Comparison of ENCODE assay signal across 8 cellular contexts in the genomic region with DNA sequence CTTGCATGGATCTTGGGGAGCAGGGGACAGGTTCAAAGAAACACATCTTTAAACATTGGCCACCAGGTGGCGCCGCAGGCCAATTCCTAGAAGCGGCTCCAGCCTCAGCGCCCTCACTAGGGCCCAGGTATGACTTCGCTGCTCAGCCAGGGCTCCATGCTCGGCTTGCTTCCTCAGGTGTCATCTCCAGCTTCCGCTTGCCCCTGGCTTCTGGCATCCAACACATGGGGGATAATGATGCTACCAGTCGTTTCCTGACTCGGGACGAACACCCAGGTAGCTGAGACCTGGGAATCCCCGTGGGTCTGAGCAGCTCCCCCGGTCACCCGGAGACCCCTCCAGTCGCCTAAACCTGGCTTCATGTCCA. TPM values are rescaled to one million over a fixed set of nuclear protein-coding genes. Genes with fewer than 3 reads are reported as not detected.
DNase-seq lines count a peak whose midpoint lies in the region; ATAC-seq, FAIRE-seq and TF ChIP-seq lines count a peak whose summit lies in the region.

No MANE protein-coding gene starts in this region.

- H4K20me1 ChIP-seq in hepatocyte (ENCODE audit: insufficient read depth, poor library complexity, severe bottlenecking), result no peaks in the 10 kb centered on the region

- DNase-seq in BJ (ENCODE audit: low read depth) (no peak), NCI-H187 (lab: John Stamatoyannopoulos, UW) (peak; percentile 90 to 96), T1000 (lab: John Stamatoyannopoulos, UW) (peak; percentile 50), anterior cingulate cortex (lab: John Stamatoyannopoulos, UW) (peak in 55 of 58 donors; percentile 21 to 90 (median 63)), hepatocyte (ENCODE audit: low spot score) (peak; percentile 95), small intestine (peak; percentile 88)

- CTCF ChIA-PET in BJ (lab: Yijun Ruan, JAX), result interaction anchor here (0.6 to 27.9 kb wide), 16 partner anchors 9 to 268 kb away, joined by 3 to 983 read pairs (median 6); a partner anchor contains a TSS

- H3K27me3 ChIP-seq in BJ (ENCODE audit: control insufficient read depth, insufficient read depth, low read length) (no peaks in the 10 kb centered on the region), hepatocyte (no peaks in the 10 kb centered on the region), small intestine (ENCODE audit: control insufficient read depth in 2 of 2, insufficient read depth in 2 of 2, low read length in 2 of 2) (no peaks in the 10 kb centered on the region)

- TF ChIP-seq CTCF in BJ (IDR thresholded peaks at IDR 0.05; ENCODE audit: insufficient read depth, low read depth, low read length) (peak; percentile 72), hepatocyte (IDR thresholded peaks at IDR 0.05; ENCODE audit: poor library complexity) (peak; percentile 85)

- peak; percentile 67 for ATAC-seq in GM21515 (IDR thresholded peaks at IDR 0.05; ENCODE audit: unreplicated experiment)
- no peak for ATAC-seq in HG02840 (IDR thresholded peaks at IDR 0.05; ENCODE audit: low FRiP score, unreplicated experiment)

- 46% methylated on average over 14 of the region's 14 CpGs for WGBS in hepatocyte (ENCODE audit: low lambda C conversion rate, missing lambda C conversion rate)
- WGBS in small intestine, 3 donors, result 37 to 40% (median 39%) methylated on average over 14 of the region's 14 CpGs

- H3K36me3 ChIP-seq in BJ (ENCODE audit: control insufficient read depth, insufficient read depth, low read length) (no peaks in the 10 kb centered on the region; the same call in 1 of the 2 replicates), hepatocyte (replicated peaks; ENCODE audit: insufficient read depth, low read depth) (no peaks in the 10 kb centered on the region), small intestine (ENCODE audit: control insufficient read depth in 2 of 2, insufficient read depth in 2 of 2, low read length in 2 of 2) (no peaks in the 10 kb centered on the region)

- POLR2A ChIA-PET in BJ (lab: Charles Lee), result no interaction called here

- H3K4me2 ChIP-seq in hepatocyte, result no peak overlapping the region

- no peaks in the 10 kb centered on the region for H3K9me2 ChIP-seq in hepatocyte (replicated peaks; ENCODE audit: insufficient read depth)

- peaks cover 90% of the 10 kb centered on the region for H3K79me2 ChIP-seq in hepatocyte

- H3K4me3 ChIP-seq in BJ (ENCODE audit: low read depth, low read length) (no peak overlapping the region), hepatocyte (no peak overlapping the region), small intestine (ENCODE audit: low read depth in 1 of 2, low read length in 2 of 2) (no peak overlapping the region)

- H3K27ac ChIP-seq in hepatocyte (peak overlapping the region; percentile 53), small intestine (ENCODE audit: low read depth in 1 of 2, low read length in 1 of 2) (no peak overlapping the region)

- no peak overlapping the region for H2AFZ ChIP-seq in hepatocyte

- no peak for FAIRE-seq in small intestine (lab: Jason Lieb, UNC)

- H3K9me3 ChIP-seq in hepatocyte (ENCODE audit: low read depth) (no peaks in the 10 kb centered on the region), small intestine (ENCODE audit: control insufficient read depth, low read depth) (no peaks in the 10 kb centered on the region)

- H3K4me1 ChIP-seq in hepatocyte (ENCODE audit: insufficient read depth), result peaks cover 17% of the 10 kb centered on the region
- H3K4me1 ChIP-seq in small intestine (ENCODE audit: control insufficient read depth in 2 of 2, insufficient read depth in 1 of 2, low read depth in 1 of 2, low read length in 1 of 2), result no peaks in the 10 kb centered on the region

RNA-seq across cellular contexts. Expression of a gene that starts 8.5 kb away (rescaled TPM):
- 1.9 TPM in 2 replicates for polyA plus RNA-seq in BJ (2011; rRNA removed)
- polyA minus RNA-seq in BJ (2011; rRNA and poly(A)+ RNA removed), result 1.8 and 2.4 TPM in 2 replicates
- 11.0 and 12.0 TPM in 2 replicates for total RNA-seq in hepatocyte
- polyA plus RNA-seq in hepatocyte, result 9.3 and 10.8 TPM in 2 replicates
- polyA plus RNA-seq in small intestine, result 1 to 10 TPM in 1 of 3 donors, under 1 TPM in 2; under 0.01 to 1.5 (median 0.22) TPM

RNA-seq across cellular contexts. Expression of a gene that starts 23.7 kb away (rescaled TPM):
- polyA plus RNA-seq in BJ (2011; rRNA removed) (537 and 840 TPM in 2 replicates), hepatocyte (345 and 402 TPM in 2 replicates), small intestine (100 to 1,000 TPM in 2 of 3 donors, 10 to 100 TPM in 1; 89.7 to 168 (median 101) TPM)
- polyA minus RNA-seq in BJ (2011; rRNA and poly(A)+ RNA removed), result 412 and 437 TPM in 2 replicates
- total RNA-seq in hepatocyte, result 161 and 208 TPM in 2 replicates

RNA-seq across cellular contexts. Expression of a gene that starts 29.8 kb away (rescaled TPM):
- polyA plus RNA-seq in BJ (2011; rRNA removed) (not detected in 2 replicates), hepatocyte (91.6 and 106 TPM in 2 replicates), small intestine (100 to 1,000 TPM; 140 to 216 (median 140) TPM)
- polyA minus RNA-seq in BJ (2011; rRNA and poly(A)+ RNA removed), result not detected in 2 replicates
- total RNA-seq in hepatocyte, result 71.1 and 77.9 TPM in 2 replicates

RNA-seq across cellular contexts. Expression of a gene that starts 36.2 kb away (rescaled TPM):
- polyA plus RNA-seq in BJ (2011; rRNA removed) (60.0 and 77.4 TPM in 2 replicates), hepatocyte (142 and 165 TPM in 2 replicates), small intestine (100 to 1,000 TPM; 132 to 226 (median 165) TPM)
- polyA minus RNA-seq in BJ (2011; rRNA and poly(A)+ RNA removed), result 23.9 and 33.8 TPM in 2 replicates
- 48.5 and 73.1 TPM in 2 replicates for total RNA-seq in hepatocyte

RNA-seq across cellular contexts. Expression of a gene that starts 37.2 kb away (rescaled TPM):
- 25.7 and 28.3 TPM in 2 replicates for polyA plus RNA-seq in BJ (2011; rRNA removed)
- polyA minus RNA-seq in BJ (2011; rRNA and poly(A)+ RNA removed), result 23.6 and 36.3 TPM in 2 replicates
- total RNA-seq in hepatocyte, result 35.3 and 37.8 TPM in 2 replicates
- polyA plus RNA-seq in hepatocyte, result 29.5 and 35.5 TPM in 2 replicates
- 10 to 100 TPM; 14.1 to 22.0 (median 18.8) TPM for polyA plus RNA-seq in small intestine

Comparison
In these comparisons a context has a peak if more than half of its experiments do, and no peak if none do; other contexts are left out.
1. RNA of a gene that starts 29.8 kb away (polyA plus RNA-seq): 140 to 216 TPM in small intestine and 91.6 to 106 TPM in hepatocyte; not detected in BJ; every median in the first group is over 10 times any median in the second.